13 cellular contexts compared by ENCODE assay signal in the genomic region with DNA sequence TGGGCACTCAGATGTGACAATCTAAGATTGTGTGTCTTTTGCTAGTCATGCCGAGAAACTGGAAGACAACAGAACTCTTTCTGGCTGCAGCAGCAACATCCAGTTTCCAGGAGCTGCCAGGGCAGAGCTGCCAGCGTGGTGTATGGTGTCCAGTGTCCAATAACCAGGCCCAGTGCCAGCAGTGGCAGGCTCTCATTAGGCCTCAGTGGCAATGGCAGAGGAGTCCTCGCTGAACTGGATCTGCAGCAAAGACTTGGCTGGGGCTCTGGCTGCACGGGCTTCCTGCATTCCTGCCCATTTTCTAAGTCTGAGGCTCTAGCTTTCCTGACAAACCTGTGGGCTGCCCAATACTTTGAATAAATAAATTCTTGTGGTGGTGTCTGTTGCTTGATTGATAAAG. TPM values are rescaled to one million over a fixed set of nuclear protein-coding genes. Genes with fewer than 3 reads are reported as not detected.
DNase-seq lines count a peak whose midpoint lies in the region; ATAC-seq and TF ChIP-seq lines count a peak whose summit lies in the region.
"Had no signal": no experiment of that assay in that cellular context is flagged by ENCODE, and none has a peak within 500 bp of the region (broad histone marks: within the 10 kb centered on the region; RNA-seq: fewer than 3 reads in every experiment).

No MANE protein-coding gene starts in this region.

- H3K4me1 Mint-ChIP-seq in T-cell = peaks cover 0 to 2% (median 0%) of the 10 kb centered on the region in 3 donors
- H3K4me1 Mint-ChIP-seq: nephron had no signal

- ATAC-seq in GM18511 (IDR thresholded peaks at IDR 0.05; ENCODE audit: unreplicated experiment) (no peak), T-cell (replicated peaks in 1 of 4) (no peak)
- ATAC-seq: stimulated activated effector memory CD8-positive, alpha-beta T cell treated with anti-CD3 and anti-CD28 coated beads, Interleukin-12 subunit alpha, Interleukin-12 subunit beta, amount 100 ng/mL, for 72 hours had no signal

- H3K4me1 ChIP-seq in stomach = peaks cover 0 to 15% (median 0%) of the 10 kb centered on the region in 4 donors

- intact Hi-C loops in stomach (cut with DNase I; ENCODE audit: low total_unique reads) = no loop called here

- 30 to 60% (median 45%) methylated on average over 4 of the region's 4 CpGs for WGBS in stomach, 5 donors

- H3K9me3 Mint-ChIP-seq in T-cell = no peaks in the 10 kb centered on the region
- H3K9me3 Mint-ChIP-seq: HFFc6; nephron; stimulated activated effector memory CD8-positive, alpha-beta T cell treated with anti-CD3 and anti-CD28 coated beads, Interleukin-12 subunit alpha, Interleukin-12 subunit beta, amount 100 ng/mL, for 72 hours had no signal

- no peaks in the 10 kb centered on the region for H3K36me3 ChIP-seq in stomach
- H3K36me3 ChIP-seq: esophagus muscularis mucosa had no signal

- no peaks in the 10 kb centered on the region for H3K9me3 ChIP-seq in stomach
- H3K9me3 ChIP-seq: esophagus muscularis mucosa had no signal

- H3K27me3 ChIP-seq in stomach = no peaks in the 10 kb centered on the region
- H3K27me3 ChIP-seq: esophagus muscularis mucosa had no signal

- no peaks in the 10 kb centered on the region for H3K27me3 Mint-ChIP-seq in T-cell

- H3K27ac Mint-ChIP-seq in T-cell = no peak overlapping the region
- H3K27ac Mint-ChIP-seq: HFFc6; nephron; stimulated activated effector memory CD8-positive, alpha-beta T cell treated with anti-CD3 and anti-CD28 coated beads, Interleukin-12 subunit alpha, Interleukin-12 subunit beta, amount 100 ng/mL, for 72 hours had no signal

- DNase-seq in NCI-H1048 (lab: John Stamatoyannopoulos, UW) = peak; percentile 2
- peak; percentile 34 for DNase-seq in astrocyte of the hippocampus (ENCODE audit: low read depth, low spot score)
- DNase-seq in inferior parietal cortex (ENCODE audit: extremely low spot score) = peak; percentile 67
- DNase-seq in stomach = peak; percentile 79
- no peak for DNase-seq in NCI-H2171 treated with DMSO at 0.1 percent for 48 hours (lab: John Stamatoyannopoulos, UW)
- DNase-seq in T-cell = no peak
- DNase-seq: activated effector memory CD4-positive, alpha-beta T cell treated with Interleukin-2 at 50 U/mL for 16 hours; HFFc6 had no signal

- no peak overlapping the region for H3K4me3 Mint-ChIP-seq in T-cell
- H3K4me3 Mint-ChIP-seq: HFFc6; nephron; stimulated activated effector memory CD8-positive, alpha-beta T cell treated with anti-CD3 and anti-CD28 coated beads, Interleukin-12 subunit alpha, Interleukin-12 subunit beta, amount 100 ng/mL, for 72 hours had no signal

- H3K36me3 Mint-ChIP-seq in T-cell = no peaks in the 10 kb centered on the region
- H3K36me3 Mint-ChIP-seq: stimulated activated effector memory CD8-positive, alpha-beta T cell treated with anti-CD3 and anti-CD28 coated beads, Interleukin-12 subunit alpha, Interleukin-12 subunit beta, amount 100 ng/mL, for 72 hours had no signal

- H3K4me3 ChIP-seq in stomach = no peak overlapping the region
- H3K4me3 ChIP-seq: esophagus muscularis mucosa, SK-N-MC had no signal

- CTCF ChIA-PET in T-cell (lab: Charles Lee) = interaction anchor here in 1 of 2 donors (1.3 kb wide), 1 partner anchor 38 kb away, joined by 3 read pairs; no protein-coding TSS in a partner anchor

- no peak overlapping the region for H3K27ac ChIP-seq in stomach
- H3K27ac ChIP-seq: esophagus muscularis mucosa, SK-N-MC had no signal

- no peak for TF ChIP-seq CTCF in stomach (IDR thresholded peaks at IDR 0.05)

- no peak for TF ChIP-seq POLR2A in stomach (IDR thresholded peaks at IDR 0.05)

- no peak for TF ChIP-seq EP300 in stomach (IDR thresholded peaks at IDR 0.05)

- POLR2A ChIA-PET in T-cell (lab: Charles Lee) = no interaction called here

RNA-seq across cellular contexts. Expression of a gene that starts 26.2 kb away (rescaled TPM):
- total RNA-seq in stomach = 10 to 100 TPM; 24.0 to 95.5 (median 40.2) TPM
- 10 to 100 TPM; 13.6 to 29.5 (median 24.0) TPM for polyA plus RNA-seq in stomach
- 10 to 100 TPM; 42.8 to 71.6 (median 46.1) TPM for total RNA-seq in T-cell

RNA-seq across cellular contexts. Expression of a gene that starts 57.6 kb away (rescaled TPM):
- total RNA-seq in stomach (100 to 1,000 TPM in 4 of 5 donors, 10 to 100 TPM in 1; 60.7 to 322 (median 158) TPM), T-cell (10 to 100 TPM; 37.1 to 66.9 (median 54.0) TPM)
- 10 to 100 TPM; 26.6 to 45.9 (median 38.9) TPM for polyA plus RNA-seq in stomach

Comparison
In these comparisons a context has a peak if more than half of its experiments do, and no peak if none do; other contexts are left out.
1. DNase-seq: peak in NCI-H1048 (single experiment), astrocyte of the hippocampus (single experiment), inferior parietal cortex (single experiment) and stomach (single experiment); none in NCI-H2171 treated with DMSO at 0.1 percent for 48 hours (single experiment) and T-cell (0 of 34).